Comparison of ENCODE assay signal across 18 cellular contexts in the genomic region with DNA sequence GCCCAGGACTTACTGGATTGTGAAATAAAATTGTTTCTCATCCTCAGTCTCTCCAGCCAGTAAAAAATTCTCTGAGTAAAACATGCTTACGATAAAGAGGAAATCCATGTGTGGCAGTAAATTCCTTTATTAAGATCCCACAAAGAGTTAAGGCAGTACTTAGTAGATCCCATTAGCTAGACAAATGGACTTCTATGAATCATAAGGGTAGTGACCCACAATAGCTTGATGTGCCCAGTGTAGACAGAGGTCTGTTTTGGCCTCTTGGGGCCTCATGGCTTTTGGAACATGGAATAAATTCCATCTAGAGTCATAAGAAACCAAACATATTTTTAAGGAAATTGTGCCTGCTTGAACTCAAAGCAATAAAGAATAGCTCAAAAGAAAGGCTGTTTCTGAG.
"Had no signal": no experiment of that assay in that cellular context is flagged by ENCODE, and none has a peak within 500 bp of the region (broad histone marks: within the 10 kb centered on the region; RNA-seq: fewer than 3 reads in every experiment).

No MANE protein-coding gene starts in this region.

- H3K27me3 ChIP-seq: neural progenitor cell, stomach had no signal

- H3K4me1 ChIP-seq: neural progenitor cell, prostate gland, stomach had no signal

- H3K9me3 ChIP-seq: prostate gland, stomach had no signal

- H3K36me3 ChIP-seq: neural progenitor cell, prostate gland, stomach had no signal

- H3K4me3 ChIP-seq: neural progenitor cell, prostate gland, skin epidermis, stomach had no signal

- DNase-seq: activated CD4-positive, alpha-beta memory T cell treated with anti-CD3 and anti-CD28 coated beads for 36 hours; activated CD4-positive, alpha-beta T cell treated with anti-CD3 and anti-CD28 coated beads for 36 hours; activated T-cell treated with anti-CD3 and anti-CD28 coated beads for 4 hours; amygdala; caudate nucleus; immature natural killer cell; kidney glomerular epithelial cell; left ventricle myocardium superior; naive B cell; right cardiac atrium; stimulated activated CD4-positive, alpha-beta T cell treated with anti-CD3 and anti-CD28 coated beads, Interleukin-15, amount 100 ng/mL, for 24 hours; stimulated activated CD4-positive, alpha-beta T cell treated with anti-CD3 and anti-CD28 coated beads, Interleukin-4, amount 100 ng/mL, for 1 hour; stomach had no signal

- H3K27ac ChIP-seq: neural progenitor cell, prostate gland, skin epidermis, stomach had no signal

- ATAC-seq: activated CD4-positive, alpha-beta T cell treated with anti-CD3 and anti-CD28 coated beads for 36 hours; left ventricle myocardium superior; right cardiac atrium; stimulated activated effector memory CD8-positive, alpha-beta T cell treated with anti-CD3 and anti-CD28 coated beads, Interleukin-12 subunit alpha, Interleukin-12 subunit beta, amount 100 ng/mL, for 72 hours; WTC11 had no signal
